ENCODE assay signal across 17 cellular contexts in the genomic region with DNA sequence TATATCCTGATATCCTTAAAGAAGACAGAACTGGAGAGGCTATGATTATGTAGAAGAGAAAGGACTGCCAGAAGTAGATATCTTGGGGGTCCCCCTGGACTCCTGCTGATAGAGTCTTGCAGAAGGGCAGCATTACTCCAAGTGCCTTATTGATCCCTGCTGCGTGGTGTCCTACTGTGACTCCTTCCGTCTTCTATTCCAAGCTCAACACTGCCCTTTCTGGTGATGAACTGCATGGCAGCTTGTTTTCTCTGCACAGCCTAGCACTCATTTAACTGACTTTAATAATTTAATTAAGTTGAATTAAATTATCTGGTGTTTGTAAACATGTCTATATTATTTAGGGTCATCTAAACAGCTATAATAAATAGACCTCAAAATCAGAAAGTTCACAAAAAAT.
A peak's percentile ranks its signal among the peaks of the same experiment; 100 is the strongest.
DNase-seq lines count a peak whose midpoint lies in the region; ATAC-seq and TF ChIP-seq lines count a peak whose summit lies in the region.
"Had no signal": no experiment of that assay in that cellular context is flagged by ENCODE, and none has a peak within 500 bp of the region (broad histone marks: within the 10 kb centered on the region; RNA-seq: fewer than 3 reads in every experiment).

No MANE protein-coding gene starts in this region.

- intact Hi-C loops in sciatic nerve (cut with DNase I): no loop called here

- peaks cover 23% of the 10 kb centered on the region for H3K4me1 Mint-ChIP-seq in WTC11
- H3K4me1 Mint-ChIP-seq: activated CD4-positive, alpha-beta T cell treated with anti-CD3 and anti-CD28 coated beads for 36 hours had no signal

- POLR2A ChIA-PET in WTC11 (lab: Charles Lee): interaction anchor here (0.5 kb wide), 1 partner anchor 83 kb away, joined by 9 read pairs; no protein-coding TSS in a partner anchor

- no peaks in the 10 kb centered on the region for H3K36me3 Mint-ChIP-seq in WTC11

- ATAC-seq in HG03521 (IDR thresholded peaks at IDR 0.05; ENCODE audit: unreplicated experiment) (peak; percentile 54), WTC11 (peak; percentile 92), GM19023 (IDR thresholded peaks at IDR 0.05; ENCODE audit: unreplicated experiment) (no peak), sciatic nerve (no peak)
- ATAC-seq: activated CD4-positive, alpha-beta T cell treated with anti-CD3 and anti-CD28 coated beads for 36 hours; stimulated activated naive CD8-positive, alpha-beta T cell treated with anti-CD3 and anti-CD28 coated beads, Interleukin-15, Interleukin-2, amounts not matched to agents 100 U/mL and 50 U/mL, for 24 hours had no signal

- no peaks in the 10 kb centered on the region for H3K9me3 Mint-ChIP-seq in WTC11
- H3K9me3 Mint-ChIP-seq: CD4-positive, alpha-beta T cell had no signal

- CTCF ChIA-PET in WTC11 (lab: Charles Lee): interaction anchor here (1.0 to 4.2 kb wide), 8 partner anchors 11 to 197 kb away, joined by 3 to 71 read pairs (median 4); partner anchors contain the start of gene DSEL

- no peak overlapping the region for H3K27ac Mint-ChIP-seq in WTC11
- H3K27ac Mint-ChIP-seq: activated CD4-positive, alpha-beta T cell treated with anti-CD3 and anti-CD28 coated beads for 36 hours; CD4-positive, alpha-beta T cell had no signal

- peak; percentile 53 for TF ChIP-seq CTCF in WTC11 (IDR thresholded peaks at IDR 0.05)

- no peak overlapping the region for H3K4me3 Mint-ChIP-seq in WTC11
- H3K4me3 Mint-ChIP-seq: activated CD4-positive, alpha-beta T cell treated with anti-CD3 and anti-CD28 coated beads for 36 hours; CD4-positive, alpha-beta T cell had no signal

- peak; percentile 26 for DNase-seq in ELF-1 (ENCODE audit: low read depth, low spot score)
- peak; percentile 68 for DNase-seq in WTC11 (ENCODE audit: low spot score)
- DNase-seq in kidney tubule cell (ENCODE audit: low spot score): peak; percentile 24
- no peak for DNase-seq in activated T-cell treated with anti-CD3 and anti-CD28 coated beads, Interleukin-2, amount 50 U/mL, for 48 hours
- DNase-seq in NCI-H1417 treated with DMSO at 0.1 percent for 48 hours (lab: John Stamatoyannopoulos, UW): no peak
- DNase-seq in sciatic nerve (ENCODE audit: low spot score): no peak
- DNase-seq: activated CD4-positive, alpha-beta T cell treated with anti-CD3 and anti-CD28 coated beads for 36 hours; activated effector memory CD4-positive, alpha-beta T cell treated with Interleukin-2 at 50 U/mL for 16 hours; CD4-positive, alpha-beta T cell; foreskin melanocyte; left ventricle myocardium inferior; MG63; nucleus accumbens; stimulated activated CD4-positive, alpha-beta T cell treated with anti-CD3 and anti-CD28 coated beads, Interleukin-2, amount 100 ng/mL, for 24 hours; stimulated activated naive CD8-positive, alpha-beta T cell treated with anti-CD3 and anti-CD28 coated beads, Interleukin-15, Interleukin-2, amounts not matched to agents 100 U/mL and 50 U/mL, for 24 hours had no signal

- no peaks in the 10 kb centered on the region for H3K27me3 Mint-ChIP-seq in WTC11 (ENCODE audit: low read depth)
- H3K27me3 Mint-ChIP-seq: activated CD4-positive, alpha-beta T cell treated with anti-CD3 and anti-CD28 coated beads for 36 hours; CD4-positive, alpha-beta T cell had no signal

TF ChIP-seq in WTC11, 78 proteins besides CTCF, POLR2A, EP300 and RAD21:
- TF ChIP-seq ZNF423 (CRISPR knock-in tag; IDR thresholded peaks at IDR 0.05) (peak; percentile 51; the same call in 1 of the 2 replicates), SMAD3 (CRISPR knock-in tag; IDR thresholded peaks at IDR 0.05; ENCODE audit: borderline replicate concordance) (no peak)

Comparison
In these comparisons a context has a peak if more than half of its experiments do, and no peak if none do; other contexts are left out.
1. DNase-seq: peak in ELF-1 (single experiment), WTC11 (single experiment) and kidney tubule cell (single experiment); none in activated T-cell treated with anti-CD3 and anti-CD28 coated beads, Interleukin-2, amount 50 U/mL, for 48 hours (0 of 2), NCI-H1417 treated with DMSO at 0.1 percent for 48 hours (single experiment) and sciatic nerve (single experiment).
2. ATAC-seq: peak in HG03521 (single experiment) and WTC11 (single experiment); none in GM19023 (single experiment) and sciatic nerve (single experiment).